Comparison of ENCODE assay signal across 8 cellular contexts in genomic region chr13:77565635-77566034, GRCh38. TPM values are rescaled to one million over a fixed set of nuclear protein-coding genes. Genes with fewer than 3 reads are reported as not detected.
A peak's percentile ranks its signal among the peaks of the same experiment; 100 is the strongest.
DNase-seq lines count a peak whose midpoint lies in the region; ATAC-seq, FAIRE-seq and TF ChIP-seq lines count a peak whose summit lies in the region.

No MANE protein-coding gene starts in this region.

- no peaks in the 10 kb centered on the region for H4K20me1 ChIP-seq in SK-N-SH (ENCODE audit: insufficient read depth)

- no peak for TF ChIP-seq POLR2A in suprapubic skin (IDR thresholded peaks at IDR 0.05)

- CTCF ChIA-PET in SK-N-SH (lab: Yijun Ruan, JAX) = interaction anchor here (0.8 to 3.8 kb wide), 10 partner anchors 9 to 252 kb away, joined by 3 to 44 read pairs (median 6); no protein-coding TSS in a partner anchor

- DNase-seq in D721Med (ENCODE audit: insufficient read length, low spot score) (no peak), KG1 (lab: John Stamatoyannopoulos, UW) (peak; percentile 12), SK-N-SH (peak; percentile 39), germinal center (ENCODE audit: low spot score) (peak; percentile 8), suprapubic skin (ENCODE audit: low spot score in 2 of 2) (no peak)
- DNase-seq in activated CD8-positive, alpha-beta memory T cell treated with anti-CD3 and anti-CD28 coated beads, Interleukin-2, amount 50 U/mL, for 4 hours = no peak
- no peak for DNase-seq in activated T-helper 1 cell treated with anti-CD3 and anti-CD28 coated beads, Interleukin-12 subunit alpha, Interleukin-12 subunit beta, Interleukin-2, Interleukin-4 antibody, amounts not matched to agents 30 ng/mL and 10 ng/mL and 1 ng/mL, durations not matched to agents 14 hours and 24 hours and 36 hours (ENCODE audit: low spot score)

- H3K27ac ChIP-seq in SK-N-SH (ENCODE audit: low read depth in 2 of 2, low read length in 1 of 2) = no peak overlapping the region
- H3K27ac ChIP-seq in suprapubic skin = no peak overlapping the region

- no peaks in the 10 kb centered on the region for H3K36me3 Mint-ChIP-seq in activated T-helper 1 cell treated with anti-CD3 and anti-CD28 coated beads, Interleukin-12 subunit alpha, Interleukin-12 subunit beta, Interleukin-2, Interleukin-4 antibody, amounts not matched to agents 30 ng/mL and 10 ng/mL and 1 ng/mL, durations not matched to agents 14 hours and 24 hours and 36 hours (ENCODE audit: low read depth)

- no peak for TF ChIP-seq EP300 in SK-N-SH (IDR thresholded peaks at IDR 0.05; ENCODE audit: borderline replicate concordance in 1 of 2, low read depth in 1 of 2, low read length in 1 of 2)
- TF ChIP-seq EP300 in suprapubic skin (IDR thresholded peaks at IDR 0.05) = no peak

- H3K79me2 ChIP-seq in SK-N-SH (ENCODE audit: insufficient read depth) = no peaks in the 10 kb centered on the region

- H3F3A ChIP-seq in SK-N-SH (replicated peaks; ENCODE audit: insufficient read depth) = no peaks in the 10 kb centered on the region

- H3K9ac ChIP-seq in SK-N-SH = no peak overlapping the region

- H3K36me3 ChIP-seq in SK-N-SH (replicated peaks in 1 of 2; ENCODE audit: control insufficient read depth in 1 of 2, insufficient read depth in 2 of 2, low read length in 1 of 2) (no peaks in the 10 kb centered on the region), suprapubic skin (peaks cover 3% of the 10 kb centered on the region)

- no peaks in the 10 kb centered on the region for H3K9me2 ChIP-seq in SK-N-SH

- no peak overlapping the region for H3K4me3 ChIP-seq in SK-N-SH (ENCODE audit: low read depth in 2 of 2, low read length in 1 of 2)
- no peak overlapping the region for H3K4me3 ChIP-seq in suprapubic skin

- POLR2A ChIA-PET in SK-N-SH (lab: Yijun Ruan, JAX) = no interaction called here

- intact Hi-C loops in activated T-helper 1 cell treated with anti-CD3 and anti-CD28 coated beads, Interleukin-12 subunit alpha, Interleukin-12 subunit beta, Interleukin-2, Interleukin-4 antibody, amounts not matched to agents 30 ng/mL and 10 ng/mL and 1 ng/mL, durations not matched to agents 14 hours and 24 hours and 36 hours (cut with micrococcal nuclease) = loop anchor here (1.0 to 5.0 kb wide), 3 partner anchors 72 to 383 kb away; no protein-coding TSS in a partner anchor

- no peaks in the 10 kb centered on the region for H3K9me3 ChIP-seq in SK-N-SH
- no peaks in the 10 kb centered on the region for H3K9me3 ChIP-seq in suprapubic skin

- no peaks in the 10 kb centered on the region for H3K9me3 Mint-ChIP-seq in activated T-helper 1 cell treated with anti-CD3 and anti-CD28 coated beads, Interleukin-12 subunit alpha, Interleukin-12 subunit beta, Interleukin-2, Interleukin-4 antibody, amounts not matched to agents 30 ng/mL and 10 ng/mL and 1 ng/mL, durations not matched to agents 14 hours and 24 hours and 36 hours

- peak; percentile 77 for FAIRE-seq in D721Med (lab: Jason Lieb, UNC)

- H3K27me3 ChIP-seq in SK-N-SH (ENCODE audit: insufficient read depth) = no peaks in the 10 kb centered on the region
- no peaks in the 10 kb centered on the region for H3K27me3 ChIP-seq in suprapubic skin

- H3K4me1 ChIP-seq in SK-N-SH (ENCODE audit: control insufficient read depth in 1 of 2, insufficient read depth in 2 of 2, low read depth in 1 of 2, low read length in 1 of 2) (no peaks in the 10 kb centered on the region), suprapubic skin (no peaks in the 10 kb centered on the region)

- H3K4me1 Mint-ChIP-seq in activated T-helper 1 cell treated with anti-CD3 and anti-CD28 coated beads, Interleukin-12 subunit alpha, Interleukin-12 subunit beta, Interleukin-2, Interleukin-4 antibody, amounts not matched to agents 30 ng/mL and 10 ng/mL and 1 ng/mL, durations not matched to agents 14 hours and 24 hours and 36 hours (ENCODE audit: low read depth) = no peaks in the 10 kb centered on the region

- WGBS in SK-N-SH (ENCODE audit: low lambda C conversion rate) = 3% methylated on average over 2 of the region's 2 CpGs
- 11% methylated on average over 2 of the region's 2 CpGs for WGBS in suprapubic skin

- H2AFZ ChIP-seq in SK-N-SH (ENCODE audit: low read depth) = no peak overlapping the region

- no peak overlapping the region for H3K27ac Mint-ChIP-seq in activated T-helper 1 cell treated with anti-CD3 and anti-CD28 coated beads, Interleukin-12 subunit alpha, Interleukin-12 subunit beta, Interleukin-2, Interleukin-4 antibody, amounts not matched to agents 30 ng/mL and 10 ng/mL and 1 ng/mL, durations not matched to agents 14 hours and 24 hours and 36 hours

- TF ChIP-seq RAD21 in SK-N-SH (IDR thresholded peaks at IDR 0.05; ENCODE audit: low read length) = peak; percentile 89

- ATAC-seq in GM19468 (IDR thresholded peaks at IDR 0.05; ENCODE audit: extremely low read depth, unreplicated experiment) = peak; percentile 57

- peak; percentile 66 for TF ChIP-seq CTCF in D721Med (IDR thresholded peaks at IDR 0.05; ENCODE audit: insufficient read depth, missing control alignments)
- TF ChIP-seq CTCF in SK-N-SH (IDR thresholded peaks at IDR 0.05) = peak; percentile 75
- TF ChIP-seq CTCF in suprapubic skin (IDR thresholded peaks at IDR 0.05) = peak; percentile 18 to 34

- H3K27me3 Mint-ChIP-seq in activated T-helper 1 cell treated with anti-CD3 and anti-CD28 coated beads, Interleukin-12 subunit alpha, Interleukin-12 subunit beta, Interleukin-2, Interleukin-4 antibody, amounts not matched to agents 30 ng/mL and 10 ng/mL and 1 ng/mL, durations not matched to agents 14 hours and 24 hours and 36 hours (ENCODE audit: insufficient read depth) = peaks cover 8% of the 10 kb centered on the region

- no peak overlapping the region for H3K4me2 ChIP-seq in SK-N-SH

- no peak overlapping the region for H3K4me3 Mint-ChIP-seq in activated T-helper 1 cell treated with anti-CD3 and anti-CD28 coated beads, Interleukin-12 subunit alpha, Interleukin-12 subunit beta, Interleukin-2, Interleukin-4 antibody, amounts not matched to agents 30 ng/mL and 10 ng/mL and 1 ng/mL, durations not matched to agents 14 hours and 24 hours and 36 hours

TF ChIP-seq in SK-N-SH, 30 proteins besides CTCF, POLR2A, EP300 and RAD21:
- TF ChIP-seq MAX (IDR thresholded peaks at IDR 0.05; ENCODE audit: low read depth) (no peak), ELF1 (IDR thresholded peaks at IDR 0.05) (no peak), SMC3 (IDR thresholded peaks at IDR 0.05; ENCODE audit: low read depth, low read length) (peak; percentile 65)

RNA-seq across cellular contexts. Expression of gene SCEL, which starts 30.1 kb away (rescaled TPM):
- polyA plus RNA-seq in SK-N-SH (2012; rRNA removed) = 0.02 and 0.03 TPM in 2 replicates
- 0.01 TPM in 2 replicates for polyA plus RNA-seq in SK-N-SH (2012; cell fraction: cytosol; rRNA removed)
- polyA plus RNA-seq in SK-N-SH (2012; cell fraction: nucleus; rRNA removed) = 0.01 TPM in 1 of 2 replicates, not detected in the other
- total RNA-seq in suprapubic skin = 100 to 1,000 TPM; 250 to 300 (median 290) TPM
- not detected in 2 replicates for total RNA-seq in activated T-helper 1 cell treated with anti-CD3 and anti-CD28 coated beads, Interleukin-12 subunit alpha, Interleukin-12 subunit beta, Interleukin-2, Interleukin-4 antibody, amounts not matched to agents 30 ng/mL and 10 ng/mL and 1 ng/mL, durations not matched to agents 14 hours and 24 hours and 36 hours

Comparison
In these comparisons a context has a peak if more than half of its experiments do, and no peak if none do; other contexts are left out.
1. DNase-seq: peak in KG1 (single experiment), SK-N-SH (single experiment) and germinal center (single experiment); none in D721Med (single experiment), suprapubic skin (0 of 2), activated CD8-positive, alpha-beta memory T cell treated with anti-CD3 and anti-CD28 coated beads, Interleukin-2, amount 50 U/mL, for 4 hours (single experiment) and activated T-helper 1 cell treated with anti-CD3 and anti-CD28 coated beads, Interleukin-12 subunit alpha, Interleukin-12 subunit beta, Interleukin-2, Interleukin-4 antibody, amounts not matched to agents 30 ng/mL and 10 ng/mL and 1 ng/mL, durations not matched to agents 14 hours and 24 hours and 36 hours (single experiment).
2. RNA of gene SCEL, which starts 30.1 kb away (total RNA-seq): 250 to 300 TPM in suprapubic skin; not detected in activated T-helper 1 cell treated with anti-CD3 and anti-CD28 coated beads, Interleukin-12 subunit alpha, Interleukin-12 subunit beta, Interleukin-2, Interleukin-4 antibody, amounts not matched to agents 30 ng/mL and 10 ng/mL and 1 ng/mL, durations not matched to agents 14 hours and 24 hours and 36 hours; every median in the first group is over 100 times any median in the second.
3. Peak in every context shown above with its lines, with median percentiles within 50 percentile points of each other: CTCF ChIP-seq.